In genomic region chr16:57620316-57621231, GRCh38 we compare ENCODE assay signal across 10 cellular contexts. TPM values are rescaled to one million over a fixed set of nuclear protein-coding genes. Genes with fewer than 3 reads are reported as not detected.
DNase-seq lines count a peak whose midpoint lies in the region; ATAC-seq, FAIRE-seq and TF ChIP-seq lines count a peak whose summit lies in the region.
"Had no signal": no experiment of that assay in that cellular context is flagged by ENCODE, and none has a peak within 500 bp of the region (broad histone marks: within the 10 kb centered on the region; RNA-seq: fewer than 3 reads in every experiment).

No MANE protein-coding gene starts in this region.

- FAIRE-seq in keratinocyte (lab: Jason Lieb, UNC): no peak

- no peaks in the 10 kb centered on the region for H3K36me3 ChIP-seq in GM23338 (ENCODE audit: insufficient read depth)
- peaks cover 2 to 3% of the 10 kb centered on the region in 2 experiments for H3K36me3 ChIP-seq in keratinocyte (ENCODE audit: control insufficient read depth in 2 of 2, extremely low read depth in 1 of 2, insufficient read depth in 2 of 2, low read length in 2 of 2)
- H3K36me3 ChIP-seq in smooth muscle cell (ENCODE audit: low read depth): no peaks in the 10 kb centered on the region

- no peak overlapping the region for H3K27ac Mint-ChIP-seq in GM23338
- peak overlapping the region in 1 of 2 donors; percentile 44 for H3K27ac Mint-ChIP-seq in effector memory CD8-positive, alpha-beta T cell
- H3K27ac Mint-ChIP-seq: activated CD4-positive, alpha-beta memory T cell treated with anti-CD3 and anti-CD28 coated beads, Interleukin-2, amount 10 ng/mL, durations not matched to agents 7 days and 5 days; stimulated activated memory B cell treated with anti-CD40 and anti-IgM and Interleukin-4, amounts not matched to agents 10 μg/mL and 1 μg/mL and 100 μg/mL, for 72 hours had no signal

- DNase-seq in GM23338 (ENCODE audit: low spot score): peak; percentile 46
- peak; percentile 84 for DNase-seq in NCI-H69 (lab: John Stamatoyannopoulos, UW)
- DNase-seq in keratinocyte (ENCODE audit: low read depth, low spot score): no peak
- DNase-seq in smooth muscle cell (lab: John Stamatoyannopoulos, UW; ENCODE audit: unreplicated experiment): no peak
- no peak for DNase-seq in hippocampal formation (lab: John Stamatoyannopoulos, UW)
- no peak for DNase-seq in effector memory CD8-positive, alpha-beta T cell
- no peak for DNase-seq in activated CD4-positive, alpha-beta T cell treated with anti-CD3 and anti-CD28 coated beads for 48 hours
- DNase-seq: activated CD4-positive, alpha-beta memory T cell treated with anti-CD3 and anti-CD28 coated beads, Interleukin-2, amount 10 ng/mL, durations not matched to agents 7 days and 5 days had no signal

- dilution Hi-C loops in keratinocyte (cut with MboI; ENCODE audit: extremely low pct_ligation_motif_present, low sequenced_read_pairs): no loop called here

- H2AFZ ChIP-seq in GM23338 (peak overlapping the region; percentile 90), keratinocyte (ENCODE audit: control insufficient read depth, low read length) (peak overlapping the region; percentile 79), smooth muscle cell (ENCODE audit: low read depth) (no peak overlapping the region)

- WGBS in smooth muscle cell (ENCODE audit: low lambda C conversion rate): 65% methylated on average over 25 of the region's 27 CpGs

- H3K4me1 Mint-ChIP-seq in GM23338: peaks cover 44% of the 10 kb centered on the region
- peaks cover 24 to 48% of the 10 kb centered on the region in 2 donors for H3K4me1 Mint-ChIP-seq in effector memory CD8-positive, alpha-beta T cell (ENCODE audit: low read depth in 2 of 2)
- H3K4me1 Mint-ChIP-seq: activated CD4-positive, alpha-beta memory T cell treated with anti-CD3 and anti-CD28 coated beads, Interleukin-2, amount 10 ng/mL, durations not matched to agents 7 days and 5 days had no signal

- H3K4me3 Mint-ChIP-seq in GM23338: no peak overlapping the region
- H3K4me3 Mint-ChIP-seq in effector memory CD8-positive, alpha-beta T cell: no peak overlapping the region
- H3K4me3 Mint-ChIP-seq: activated CD4-positive, alpha-beta memory T cell treated with anti-CD3 and anti-CD28 coated beads, Interleukin-2, amount 10 ng/mL, durations not matched to agents 7 days and 5 days; stimulated activated memory B cell treated with anti-CD40 and anti-IgM and Interleukin-4, amounts not matched to agents 10 μg/mL and 1 μg/mL and 100 μg/mL, for 72 hours had no signal

- H3K9me3 ChIP-seq in keratinocyte (ENCODE audit: control insufficient read depth, low read depth, low read length) (no peaks in the 10 kb centered on the region), smooth muscle cell (replicated peaks; ENCODE audit: low read depth) (no peaks in the 10 kb centered on the region)

- no peaks in the 10 kb centered on the region for H3K36me3 Mint-ChIP-seq in GM23338 (ENCODE audit: low read depth)
- no peaks in the 10 kb centered on the region for H3K36me3 Mint-ChIP-seq in effector memory CD8-positive, alpha-beta T cell (ENCODE audit: insufficient read depth)
- H3K36me3 Mint-ChIP-seq: stimulated activated memory B cell treated with anti-CD40 and anti-IgM and Interleukin-4, amounts not matched to agents 10 μg/mL and 1 μg/mL and 100 μg/mL, for 72 hours had no signal

- H3K4me2 ChIP-seq in GM23338 (no peak overlapping the region), keratinocyte (ENCODE audit: control insufficient read depth, extremely low read depth, insufficient read depth, low read depth, low read length) (peak overlapping the region; percentile 94), smooth muscle cell (peak overlapping the region; percentile 46)

- H3K9ac ChIP-seq in keratinocyte (ENCODE audit: control insufficient read depth, extremely low read depth, insufficient read depth, low read length) (peak overlapping the region; percentile 87), smooth muscle cell (ENCODE audit: low read depth) (peak overlapping the region; percentile 17)

- no peaks in the 10 kb centered on the region for H3K9me2 ChIP-seq in GM23338 (ENCODE audit: insufficient read depth)

- H3K79me2 ChIP-seq in GM23338 (replicated peaks; ENCODE audit: insufficient read depth) (no peaks in the 10 kb centered on the region), keratinocyte (ENCODE audit: control insufficient read depth, insufficient read depth, low read length) (peaks cover 40% of the 10 kb centered on the region), smooth muscle cell (ENCODE audit: low read depth) (no peaks in the 10 kb centered on the region)

- no peaks in the 10 kb centered on the region for H4K20me1 ChIP-seq in GM23338 (replicated peaks; ENCODE audit: insufficient read depth)
- H4K20me1 ChIP-seq in keratinocyte (ENCODE audit: control insufficient read depth, extremely low read depth, insufficient read depth, low read length): no peaks in the 10 kb centered on the region
- no peaks in the 10 kb centered on the region for H4K20me1 ChIP-seq in smooth muscle cell (ENCODE audit: low read depth)

- H3F3A ChIP-seq in GM23338 (replicated peaks; ENCODE audit: low read depth): no peaks in the 10 kb centered on the region
- peaks cover 19% of the 10 kb centered on the region for H3F3A ChIP-seq in smooth muscle cell (ENCODE audit: low read depth)

- ATAC-seq in GM23338 (peak; percentile 56), GM18870 (IDR thresholded peaks at IDR 0.05; ENCODE audit: unreplicated experiment) (no peak)
- ATAC-seq in effector memory CD8-positive, alpha-beta T cell (replicated peaks): no peak
- ATAC-seq: stimulated activated memory B cell treated with anti-CD40 and anti-IgM and Interleukin-4, amounts not matched to agents 10 μg/mL and 1 μg/mL and 100 μg/mL, for 72 hours had no signal

- no peaks in the 10 kb centered on the region for H3K9me1 ChIP-seq in keratinocyte (ENCODE audit: control insufficient read depth, extremely low read depth, insufficient read depth, low read length)

- TF ChIP-seq CTCF in GM23338 (conservative IDR thresholded peaks at IDR 0.05; ENCODE audit: low read depth in 2 of 2): no peak
- TF ChIP-seq CTCF in keratinocyte (optimal IDR thresholded peaks at IDR 0.05 in 1 of 3, IDR thresholded peaks at IDR 0.05 in 1 of 3, conservative IDR thresholded peaks at IDR 0.05 in 1 of 3; ENCODE audit: extremely low read depth in 1 of 3, insufficient read depth in 2 of 3, low read length in 3 of 3): no peak
- TF ChIP-seq CTCF in smooth muscle cell (IDR thresholded peaks at IDR 0.05; ENCODE audit: borderline replicate concordance, insufficient read depth, poor library complexity, severe bottlenecking): no peak

- H3K4me1 ChIP-seq in GM23338 (ENCODE audit: insufficient read depth) (0 out of 2 replicates have a peak, but pooled peaks cover 5% of the 10 kb centered on the region), keratinocyte (ENCODE audit: control insufficient read depth, extremely low read depth, insufficient read depth, low read length) (peaks cover 61% of the 10 kb centered on the region), smooth muscle cell (ENCODE audit: low read depth) (peaks cover 6% of the 10 kb centered on the region)

- H3K27me3 Mint-ChIP-seq in GM23338 (ENCODE audit: insufficient read depth, low read depth, poor library complexity): peaks cover 20% of the 10 kb centered on the region
- H3K27me3 Mint-ChIP-seq in effector memory CD8-positive, alpha-beta T cell: no peaks in the 10 kb centered on the region

- H3K9me3 Mint-ChIP-seq in GM23338: no peaks in the 10 kb centered on the region
- H3K9me3 Mint-ChIP-seq in effector memory CD8-positive, alpha-beta T cell: no peaks in the 10 kb centered on the region
- H3K9me3 Mint-ChIP-seq: activated CD4-positive, alpha-beta memory T cell treated with anti-CD3 and anti-CD28 coated beads, Interleukin-2, amount 10 ng/mL, durations not matched to agents 7 days and 5 days; stimulated activated memory B cell treated with anti-CD40 and anti-IgM and Interleukin-4, amounts not matched to agents 10 μg/mL and 1 μg/mL and 100 μg/mL, for 72 hours had no signal

- H3K4me3 ChIP-seq in GM23338: no peak overlapping the region
- H3K4me3 ChIP-seq in keratinocyte (ENCODE audit: control insufficient read depth in 2 of 3, extremely low read depth in 1 of 3, insufficient read depth in 2 of 3, low read depth in 1 of 3, low read length in 3 of 3): peak overlapping the region; percentile 69 to 83 (median 80)
- peak overlapping the region; percentile 34 for H3K4me3 ChIP-seq in smooth muscle cell

- H3K27me3 ChIP-seq in GM23338 (ENCODE audit: insufficient read depth) (no peaks in the 10 kb centered on the region), keratinocyte (ENCODE audit: control insufficient read depth, extremely low read depth, insufficient read depth, low read length) (no peaks in the 10 kb centered on the region), smooth muscle cell (ENCODE audit: low read depth) (no peaks in the 10 kb centered on the region)

- no peak overlapping the region for H3K27ac ChIP-seq in GM23338 (ENCODE audit: low read depth)
- peak overlapping the region; percentile 91 for H3K27ac ChIP-seq in keratinocyte (ENCODE audit: control insufficient read depth, insufficient read depth, low read length)
- peak overlapping the region; percentile 82 for H3K27ac ChIP-seq in smooth muscle cell (ENCODE audit: low read depth)

RNA-seq across cellular contexts. Expression of gene ADGRG1, which starts 7.9 kb away (rescaled TPM):
- 0.12 and 0.14 TPM in 2 replicates for total RNA-seq in GM23338 (2014; rRNA removed; shearing (Covaris generic))
- polyA plus RNA-seq in GM23338 (2016; fragmentation: Nextera tagmentation; extraction: Ambion mirVana) (0.09 and 0.47 TPM in 2 replicates), keratinocyte (28.4 to 94.9 TPM (median 38.4 TPM) in 3 replicates), smooth muscle cell (15.3 and 71.2 TPM in 2 replicates)
- polyA plus RNA-seq in keratinocyte (2011; ENCODE audit: low read depth): 47.7 TPM
- polyA plus RNA-seq in keratinocyte (2011; cell fraction: cytosol; rRNA removed): 37.4 and 46.7 TPM in 2 replicates
- polyA plus RNA-seq in keratinocyte (2011; cell fraction: nucleus; rRNA removed): 182 and 187 TPM in 2 replicates
- polyA plus RNA-seq in keratinocyte (2012; ENCODE audit: low replicate concordance): 114 and 163 TPM in 2 replicates
- 44.0 to 194 TPM (median 63.1 TPM) in 3 replicates for polyA minus RNA-seq in keratinocyte
- polyA minus RNA-seq in keratinocyte (2011; cell fraction: cytosol; rRNA and poly(A)+ RNA removed): 65.6 TPM
- 116 and 131 TPM in 2 replicates for polyA minus RNA-seq in keratinocyte (2011; cell fraction: nucleus; rRNA and poly(A)+ RNA removed)
- 27.3 and 32.0 TPM in 2 replicates for total RNA-seq in smooth muscle cell

RNA-seq across cellular contexts. Expression of gene ADGRG3, which starts 47.5 kb away (rescaled TPM):
- not detected in 2 replicates for total RNA-seq in GM23338 (2014; rRNA removed; shearing (Covaris generic))
- polyA plus RNA-seq in GM23338 (2016; fragmentation: Nextera tagmentation; extraction: Ambion mirVana): not detected in 2 replicates
- not detected in 3 replicates for polyA plus RNA-seq in keratinocyte
- not detected for polyA plus RNA-seq in keratinocyte (2011; ENCODE audit: low read depth)
- polyA plus RNA-seq in keratinocyte (2011; cell fraction: cytosol; rRNA removed): not detected in 2 replicates
- 0.04 and 0.16 TPM in 2 replicates for polyA plus RNA-seq in keratinocyte (2011; cell fraction: nucleus; rRNA removed)
- polyA plus RNA-seq in keratinocyte (2012; ENCODE audit: low replicate concordance): not detected in 2 replicates
- 0.16 TPM in 1 of 3 replicates, not detected in the others for polyA minus RNA-seq in keratinocyte
- polyA minus RNA-seq in keratinocyte (2011; cell fraction: cytosol; rRNA and poly(A)+ RNA removed): not detected
- not detected in 2 replicates for polyA minus RNA-seq in keratinocyte (2011; cell fraction: nucleus; rRNA and poly(A)+ RNA removed)
- 0.13 TPM in 1 of 2 replicates, not detected in the other for total RNA-seq in smooth muscle cell
- not detected in 2 replicates for polyA plus RNA-seq in smooth muscle cell
- total RNA-seq: activated CD4-positive, alpha-beta memory T cell treated with anti-CD3 and anti-CD28 coated beads, Interleukin-2, amount 10 ng/mL, durations not matched to agents 7 days and 5 days had no signal

Comparison
In these comparisons a context has a peak if more than half of its experiments do, and no peak if none do; other contexts are left out.
1. DNase-seq: peak in GM23338 (single experiment) and NCI-H69 (single experiment); none in keratinocyte (single experiment), smooth muscle cell (single experiment), hippocampal formation (0 of 2), effector memory CD8-positive, alpha-beta T cell (0 of 3) and activated CD4-positive, alpha-beta T cell treated with anti-CD3 and anti-CD28 coated beads for 48 hours (single experiment).
2. RNA of gene ADGRG1, which starts 7.9 kb away (polyA plus RNA-seq): 28.4 to 187 TPM in keratinocyte and 15.3 to 71.2 TPM in smooth muscle cell; 0.09 to 0.47 TPM in GM23338; every median in the first group is over 10 times any median in the second.